In the genomic region with DNA sequence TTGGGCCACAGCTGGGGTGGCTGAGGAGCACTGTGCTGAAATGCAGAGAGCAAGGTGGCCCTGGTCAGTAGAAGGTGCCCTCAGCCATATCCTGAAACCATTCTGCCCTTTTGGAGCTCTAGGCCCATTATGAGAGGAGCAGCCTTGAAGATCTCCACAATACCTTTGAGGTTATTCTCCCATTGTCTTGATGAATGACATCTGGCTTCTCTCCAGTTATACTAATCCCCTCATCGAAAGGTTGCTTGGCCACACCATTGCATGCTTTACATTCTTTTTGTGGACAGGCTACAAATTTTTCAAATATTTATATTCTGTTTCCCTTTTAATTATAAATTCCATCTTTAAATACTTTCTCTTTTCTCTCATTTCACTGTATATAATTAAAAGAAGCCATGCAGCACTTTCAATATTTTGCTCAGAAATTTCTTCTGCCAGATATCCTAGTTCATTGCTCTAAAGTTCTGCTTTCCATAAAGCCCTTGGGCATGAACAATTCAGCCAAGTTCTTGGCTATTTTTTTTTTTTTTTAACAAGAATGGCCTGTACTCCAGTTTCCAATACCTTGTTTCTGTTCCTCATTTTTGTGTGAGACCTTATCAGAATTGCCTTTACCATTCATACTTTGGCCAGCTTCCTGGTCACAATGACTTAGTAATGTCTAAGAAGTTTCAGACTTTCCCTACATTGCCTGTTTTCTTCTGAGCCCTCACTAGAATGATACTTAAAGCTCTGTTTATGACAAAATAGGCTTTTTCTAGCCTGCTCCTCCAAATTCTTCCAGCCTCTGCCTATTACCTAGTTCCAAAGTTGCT, we compare ENCODE assay signal across 9 cellular contexts.
DNase-seq lines count a peak whose midpoint lies in the region; ATAC-seq and TF ChIP-seq lines count a peak whose summit lies in the region.
"Had no signal": no experiment of that assay in that cellular context is flagged by ENCODE, and none has a peak within 500 bp of the region (broad histone marks: within the 10 kb centered on the region; RNA-seq: fewer than 3 reads in every experiment).

No MANE protein-coding gene starts in this region.

- intact Hi-C loops in sciatic nerve (cut with DNase I), result no loop called here
- intact Hi-C loops in PC-3 (cut with micrococcal nuclease), result no loop called here

- POLR2A ChIA-PET in PC-3 (lab: Charles Lee; ENCODE audit: unreplicated experiment), result no interaction called here

- H3K27ac ChIP-seq in OCI-LY3 (ENCODE audit: low read length) (no peak overlapping the region), PC-3 (ENCODE audit: low read length) (no peak overlapping the region)

- DNase-seq in activated T-cell treated with anti-CD3 and anti-CD28 coated beads, Interleukin-2, amount 50 U/mL, for 72 hours, result no peak
- no peak for DNase-seq in activated T-cell treated with anti-CD3 and anti-CD28 coated beads, Interleukin-2, amount 50 U/mL, for 48 hours
- DNase-seq in NCI-H510A (lab: John Stamatoyannopoulos, UW) (no peak), chondrocyte (ENCODE audit: low spot score) (no peak), sciatic nerve (ENCODE audit: low spot score) (no peak), PC-3 (no peak)
- DNase-seq: MM.1S had no signal

- H3K27me3 Mint-ChIP-seq in activated T-cell treated with anti-CD3 and anti-CD28 coated beads, Interleukin-2, amount 50 U/mL, for 72 hours (ENCODE audit: low read depth), result no peaks in the 10 kb centered on the region
- H3K27me3 Mint-ChIP-seq in chondrocyte (ENCODE audit: low read depth), result no peaks in the 10 kb centered on the region

- H3K4me2 ChIP-seq in OCI-LY3 (ENCODE audit: low read length) (0 out of 2 replicates have a peak overlapping the region, but pooled peaks have one; percentile 11), PC-3 (ENCODE audit: low read length) (no peak overlapping the region)

- peaks cover 10% of the 10 kb centered on the region for H3K4me1 ChIP-seq in OCI-LY3 (ENCODE audit: low read length)
- no peaks in the 10 kb centered on the region for H3K4me1 ChIP-seq in PC-3 (ENCODE audit: insufficient read depth, low read length)

- CTCF ChIA-PET in PC-3 (lab: Charles Lee), result no interaction called here

- H3K4me3 ChIP-seq in OCI-LY3 (ENCODE audit: low read length) (no peak overlapping the region), PC-3 (ENCODE audit: low read length) (no peak overlapping the region)

- no peak overlapping the region for H3K9ac ChIP-seq in OCI-LY3 (ENCODE audit: low read length)
- H3K9ac ChIP-seq in PC-3 (ENCODE audit: low read length), result no peak overlapping the region

- H2AFZ ChIP-seq in OCI-LY3 (ENCODE audit: low read depth, low read length) (no peak overlapping the region), PC-3 (ENCODE audit: low read length) (no peak overlapping the region)

- no peak overlapping the region for H3K4me3 Mint-ChIP-seq in activated T-cell treated with anti-CD3 and anti-CD28 coated beads, Interleukin-2, amount 50 U/mL, for 72 hours
- H3K4me3 Mint-ChIP-seq in chondrocyte (ENCODE audit: unreplicated experiment), result no peak overlapping the region

- no peaks in the 10 kb centered on the region for H4K20me1 ChIP-seq in OCI-LY3 (ENCODE audit: insufficient read depth, low read length)
- H4K20me1 ChIP-seq in PC-3 (ENCODE audit: low read length), result no peaks in the 10 kb centered on the region

- BruUV-seq in PC-3 (replicated peaks; lab: Mats Ljungman, UMichigan), result no TSS peak

- TF ChIP-seq CTCF in OCI-LY3 (IDR thresholded peaks at IDR 0.05; ENCODE audit: low read depth, low read length), result no peak
- TF ChIP-seq CTCF in chondrocyte (IDR thresholded peaks at IDR 0.05), result no peak
- TF ChIP-seq CTCF in PC-3 (conservative IDR thresholded peaks at IDR 0.05; ENCODE audit: low read depth, low read length), result no peak

- H3K27me3 ChIP-seq in OCI-LY3 (ENCODE audit: low read depth, low read length), result no peaks in the 10 kb centered on the region
- H3K27me3 ChIP-seq in PC-3 (ENCODE audit: low read length), result no peaks in the 10 kb centered on the region; the same call in 1 of the 2 replicates

- no peaks in the 10 kb centered on the region for H3K9me3 ChIP-seq in OCI-LY3 (ENCODE audit: insufficient read depth, low read length)
- no peaks in the 10 kb centered on the region for H3K9me3 ChIP-seq in PC-3 (ENCODE audit: low read length)

- H3K27ac Mint-ChIP-seq in activated T-cell treated with anti-CD3 and anti-CD28 coated beads, Interleukin-2, amount 50 U/mL, for 72 hours, result peak overlapping the region; percentile 50
- H3K27ac Mint-ChIP-seq in chondrocyte (ENCODE audit: unreplicated experiment), result no peak overlapping the region

- H3K36me3 ChIP-seq in OCI-LY3 (replicated peaks; ENCODE audit: low read depth, low read length), result no peaks in the 10 kb centered on the region
- H3K36me3 ChIP-seq in PC-3 (ENCODE audit: low read depth, low read length), result no peaks in the 10 kb centered on the region

- ATAC-seq in activated T-cell treated with anti-CD3 and anti-CD28 coated beads, Interleukin-2, amount 50 U/mL, for 72 hours (replicated peaks in 1 of 2), result no peak
- ATAC-seq in HG03039 (IDR thresholded peaks at IDR 0.05; ENCODE audit: unreplicated experiment) (peak; percentile 98), sciatic nerve (no peak), PC-3 (no peak)

- peaks cover 0 to 2% of the 10 kb centered on the region in 2 donors for H3K9me3 Mint-ChIP-seq in activated T-cell treated with anti-CD3 and anti-CD28 coated beads, Interleukin-2, amount 50 U/mL, for 72 hours
- no peaks in the 10 kb centered on the region for H3K9me3 Mint-ChIP-seq in chondrocyte (ENCODE audit: low read depth)

- H3F3A ChIP-seq in PC-3 (ENCODE audit: low read length, unreplicated experiment), result no peaks in the 10 kb centered on the region

- no peaks in the 10 kb centered on the region for H3K9me2 ChIP-seq in PC-3 (replicated peaks; ENCODE audit: low read length)

- no peaks in the 10 kb centered on the region for H3K36me3 Mint-ChIP-seq in activated T-cell treated with anti-CD3 and anti-CD28 coated beads, Interleukin-2, amount 50 U/mL, for 72 hours (ENCODE audit: insufficient read depth in 2 of 2)
- no peaks in the 10 kb centered on the region for H3K36me3 Mint-ChIP-seq in chondrocyte (ENCODE audit: low read depth)

- H3K4me1 Mint-ChIP-seq in activated T-cell treated with anti-CD3 and anti-CD28 coated beads, Interleukin-2, amount 50 U/mL, for 72 hours (ENCODE audit: low read depth), result no peaks in the 10 kb centered on the region
- peaks cover 7% of the 10 kb centered on the region for H3K4me1 Mint-ChIP-seq in chondrocyte (ENCODE audit: low read depth)

- H3K79me2 ChIP-seq in OCI-LY3 (ENCODE audit: low read length), result no peaks in the 10 kb centered on the region
- H3K79me2 ChIP-seq in PC-3 (ENCODE audit: low read length), result no peaks in the 10 kb centered on the region
